1 cellular context compared by ENCODE assay signal in the genomic region with DNA sequence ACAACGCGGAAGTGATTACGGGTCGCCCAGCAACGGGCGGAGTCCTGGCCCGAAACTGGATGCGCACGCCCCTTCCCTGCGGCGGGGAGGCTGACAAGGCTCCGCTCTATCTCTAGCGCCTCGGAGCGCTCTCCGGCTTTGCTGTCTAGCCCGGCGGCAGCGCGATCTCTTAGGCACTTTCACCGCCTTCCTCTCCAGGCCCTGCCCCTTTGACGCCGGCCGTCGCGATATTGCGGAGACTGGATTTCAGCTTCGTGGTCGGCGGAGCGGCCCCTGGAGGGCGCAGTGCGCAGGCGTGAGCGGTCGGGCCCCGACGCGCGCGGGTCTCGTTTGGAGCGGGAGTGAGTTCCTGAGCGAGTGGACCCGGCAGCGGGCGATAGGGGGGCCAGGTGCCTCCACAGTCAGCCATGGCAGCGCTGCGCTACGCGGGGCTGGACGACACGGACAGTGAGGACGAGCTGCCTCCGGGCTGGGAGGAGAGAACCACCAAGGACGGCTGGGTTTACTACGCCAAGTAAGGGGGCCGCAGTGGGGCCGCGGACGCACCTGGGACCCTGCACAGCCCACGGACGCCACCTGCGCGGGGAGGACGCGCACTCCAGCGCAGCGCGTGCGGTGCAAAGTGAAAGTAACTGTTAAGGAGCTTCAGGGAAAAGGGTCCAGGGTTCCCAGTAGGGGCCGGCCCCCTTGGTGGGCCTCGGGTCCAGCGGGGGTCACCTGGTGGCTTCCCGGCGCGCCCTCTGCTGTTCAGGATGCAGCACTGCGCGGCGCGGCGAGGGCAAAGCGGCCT.
A peak's percentile ranks its signal among the peaks of the same experiment; 100 is the strongest.
TF ChIP-seq lines count a peak whose summit lies in the region.

TSS of gene WWOX (plus strand) at position 283 of the 790 bp plus-strand sequence.

TF ChIP-seq in HepG2, 621 proteins besides CTCF, POLR2A, EP300 and RAD21 (continued from another document and continues in another):
- TF ChIP-seq CREB3 (CRISPR knock-in tag; IDR thresholded peaks at IDR 0.05) (peak; percentile 55; the same call in 1 of the 2 replicates), FOXM1 (CRISPR knock-in tag; IDR thresholded peaks at IDR 0.05) (no peak), SOX5 (CRISPR knock-in tag; IDR thresholded peaks at IDR 0.05; ENCODE audit: borderline replicate concordance) (peak; percentile 48; the same call in 1 of the 2 replicates), NFKB2 (CRISPR knock-in tag; IDR thresholded peaks at IDR 0.05; ENCODE audit: borderline replicate concordance) (peak; percentile 86; the same call in 1 of the 2 replicates), ZNF674 (CRISPR knock-in tag; IDR thresholded peaks at IDR 0.05; ENCODE audit: low read depth) (no peak), CCAR2 (optimal IDR thresholded peaks at IDR 0.05; ENCODE audit: low read depth, low read length) (no peak), RFXANK (CRISPR knock-in tag; IDR thresholded peaks at IDR 0.05) (peak; percentile 88; the same call in 1 of the 2 replicates), ZNF75D (CRISPR knock-in tag; IDR thresholded peaks at IDR 0.05; ENCODE audit: borderline replicate concordance) (no peak), ZNF747 (CRISPR knock-in tag; IDR thresholded peaks at IDR 0.05; ENCODE audit: borderline replicate concordance) (peak; percentile 59), CBFB (CRISPR knock-in tag; IDR thresholded peaks at IDR 0.05) (peak; percentile 96), ZBTB25 (CRISPR knock-in tag; IDR thresholded peaks at IDR 0.05) (peak; percentile 90), SRY (CRISPR knock-in tag; IDR thresholded peaks at IDR 0.05) (peak; percentile 85), RELA (CRISPR knock-in tag; IDR thresholded peaks at IDR 0.05) (peak; percentile 80), MTA3 (CRISPR knock-in tag; IDR thresholded peaks at IDR 0.05) (0 out of 2 replicates have a peak, but pooled peaks have one; percentile 74), SMAD3 (CRISPR knock-in tag; IDR thresholded peaks at IDR 0.05) (peak; percentile 44), ZNF143 (CRISPR knock-in tag; IDR thresholded peaks at IDR 0.05) (peak; percentile 94), THAP11 (CRISPR knock-in tag; IDR thresholded peaks at IDR 0.05) (peak; percentile 98), CCDC6 (CRISPR knock-in tag; IDR thresholded peaks at IDR 0.05) (peak; percentile 93), THAP8 (CRISPR knock-in tag; IDR thresholded peaks at IDR 0.05; ENCODE audit: borderline replicate concordance) (peak; percentile 94), TOE1 (CRISPR knock-in tag; IDR thresholded peaks at IDR 0.05) (no peak), TOPORS (CRISPR knock-in tag; IDR thresholded peaks at IDR 0.05) (peak; percentile 75), NR1H2 (CRISPR knock-in tag; IDR thresholded peaks at IDR 0.05; ENCODE audit: borderline replicate concordance, low read depth) (peak; percentile 20; the same call in 1 of the 2 replicates), ZFP91 (CRISPR knock-in tag; IDR thresholded peaks at IDR 0.05; ENCODE audit: borderline replicate concordance) (peak; percentile 97; the same call in 1 of the 2 replicates), ASH2L (IDR thresholded peaks at IDR 0.05; ENCODE audit: insufficient read length, low read depth, low read length) (peak; percentile 94), IKZF1 (IDR thresholded peaks at IDR 0.05) (no peak), ZNF430 (CRISPR knock-in tag; IDR thresholded peaks at IDR 0.05) (no peak; the same call in 1 of the 2 replicates), HDAC6 (IDR thresholded peaks at IDR 0.05; ENCODE audit: low read depth, low read length) (no peak), SRSF1 (optimal IDR thresholded peaks at IDR 0.05; ENCODE audit: low read depth, low read length) (peak; percentile 65), FOXO1 (CRISPR knock-in tag; IDR thresholded peaks at IDR 0.05) (peak; percentile 81), GABPB1 (CRISPR knock-in tag; IDR thresholded peaks at IDR 0.05) (peak; percentile 92), HDAC2 (CRISPR knock-in tag; IDR thresholded peaks at IDR 0.05) (peak; percentile 85), ZNF234 (CRISPR knock-in tag; conservative IDR thresholded peaks at IDR 0.05) (peak; percentile 95), GATAD1 (CRISPR knock-in tag; IDR thresholded peaks at IDR 0.05) (peak; percentile 86), RNF219 (CRISPR knock-in tag; IDR thresholded peaks at IDR 0.05) (no peak), ZNF451 (CRISPR knock-in tag; IDR thresholded peaks at IDR 0.05) (peak; percentile 93; the same call in 1 of the 2 replicates), ZNF773 (CRISPR knock-in tag; IDR thresholded peaks at IDR 0.05; ENCODE audit: borderline replicate concordance) (no peak), ARNTL (CRISPR knock-in tag; IDR thresholded peaks at IDR 0.05) (peak; percentile 70), ZNF138 (CRISPR knock-in tag; IDR thresholded peaks at IDR 0.05; ENCODE audit: low read depth) (peak; percentile 79; the same call in 1 of the 2 replicates)
- TF ChIP-seq, protein P1, sequence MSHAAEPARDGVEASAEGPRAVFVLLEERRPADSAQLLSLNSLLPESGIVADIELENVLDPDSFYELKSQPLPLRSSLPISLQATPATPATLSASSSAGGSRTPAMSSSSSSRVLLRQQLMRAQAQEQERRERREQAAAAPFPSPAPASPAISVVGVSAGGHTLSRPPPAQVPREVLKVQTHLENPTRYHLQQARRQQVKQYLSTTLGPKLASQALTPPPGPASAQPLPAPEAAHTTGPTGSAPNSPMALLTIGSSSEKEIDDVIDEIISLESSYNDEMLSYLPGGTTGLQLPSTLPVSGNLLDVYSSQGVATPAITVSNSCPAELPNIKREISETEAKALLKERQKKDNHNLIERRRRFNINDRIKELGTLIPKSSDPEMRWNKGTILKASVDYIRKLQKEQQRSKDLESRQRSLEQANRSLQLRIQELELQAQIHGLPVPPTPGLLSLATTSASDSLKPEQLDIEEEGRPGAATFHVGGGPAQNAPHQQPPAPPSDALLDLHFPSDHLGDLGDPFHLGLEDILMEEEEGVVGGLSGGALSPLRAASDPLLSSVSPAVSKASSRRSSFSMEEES (CRISPR knock-in tag; IDR thresholded peaks at IDR 0.05) = no peak; the same call in none of the 2 replicates
- TF ChIP-seq, protein P2, sequence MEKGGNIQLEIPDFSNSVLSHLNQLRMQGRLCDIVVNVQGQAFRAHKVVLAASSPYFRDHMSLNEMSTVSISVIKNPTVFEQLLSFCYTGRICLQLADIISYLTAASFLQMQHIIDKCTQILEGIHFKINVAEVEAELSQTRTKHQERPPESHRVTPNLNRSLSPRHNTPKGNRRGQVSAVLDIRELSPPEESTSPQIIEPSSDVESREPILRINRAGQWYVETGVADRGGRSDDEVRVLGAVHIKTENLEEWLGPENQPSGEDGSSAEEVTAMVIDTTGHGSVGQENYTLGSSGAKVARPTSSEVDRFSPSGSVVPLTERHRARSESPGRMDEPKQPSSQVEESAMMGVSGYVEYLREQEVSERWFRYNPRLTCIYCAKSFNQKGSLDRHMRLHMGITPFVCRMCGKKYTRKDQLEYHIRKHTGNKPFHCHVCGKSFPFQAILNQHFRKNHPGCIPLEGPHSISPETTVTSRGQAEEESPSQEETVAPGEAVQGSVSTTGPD (CRISPR knock-in tag; IDR thresholded peaks at IDR 0.05) = no peak; the same call in 1 of the 2 replicates
- TF ChIP-seq, protein P3, sequence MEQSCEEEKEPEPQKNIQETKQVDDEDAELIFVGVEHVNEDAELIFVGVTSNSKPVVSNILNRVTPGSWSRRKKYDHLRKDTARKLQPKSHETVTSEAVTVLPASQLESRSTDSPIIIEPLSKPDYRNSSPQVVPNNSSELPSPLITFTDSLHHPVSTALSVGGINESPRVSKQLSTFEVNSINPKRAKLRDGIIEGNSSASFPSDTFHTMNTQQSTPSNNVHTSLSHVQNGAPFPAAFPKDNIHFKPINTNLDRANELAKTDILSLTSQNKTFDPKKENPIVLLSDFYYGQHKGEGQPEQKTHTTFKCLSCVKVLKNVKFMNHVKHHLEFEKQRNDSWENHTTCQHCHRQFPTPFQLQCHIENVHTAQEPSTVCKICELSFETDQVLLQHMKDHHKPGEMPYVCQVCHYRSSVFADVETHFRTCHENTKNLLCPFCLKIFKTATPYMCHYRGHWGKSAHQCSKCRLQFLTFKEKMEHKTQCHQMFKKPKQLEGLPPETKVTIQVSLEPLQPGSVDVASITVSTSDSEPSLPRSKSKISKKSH (CRISPR knock-in tag; IDR thresholded peaks at IDR 0.05; ENCODE audit: borderline replicate concordance) = peak; percentile 96
- TF ChIP-seq, protein P4, sequence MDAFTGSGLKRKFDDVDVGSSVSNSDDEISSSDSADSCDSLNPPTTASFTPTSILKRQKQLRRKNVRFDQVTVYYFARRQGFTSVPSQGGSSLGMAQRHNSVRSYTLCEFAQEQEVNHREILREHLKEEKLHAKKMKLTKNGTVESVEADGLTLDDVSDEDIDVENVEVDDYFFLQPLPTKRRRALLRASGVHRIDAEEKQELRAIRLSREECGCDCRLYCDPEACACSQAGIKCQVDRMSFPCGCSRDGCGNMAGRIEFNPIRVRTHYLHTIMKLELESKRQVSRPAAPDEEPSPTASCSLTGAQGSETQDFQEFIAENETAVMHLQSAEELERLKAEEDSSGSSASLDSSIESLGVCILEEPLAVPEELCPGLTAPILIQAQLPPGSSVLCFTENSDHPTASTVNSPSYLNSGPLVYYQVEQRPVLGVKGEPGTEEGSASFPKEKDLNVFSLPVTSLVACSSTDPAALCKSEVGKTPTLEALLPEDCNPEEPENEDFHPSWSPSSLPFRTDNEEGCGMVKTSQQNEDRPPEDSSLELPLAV (CRISPR knock-in tag; conservative IDR thresholded peaks at IDR 0.05; ENCODE audit: low read depth) = no peak
- TF ChIP-seq, protein P5, sequence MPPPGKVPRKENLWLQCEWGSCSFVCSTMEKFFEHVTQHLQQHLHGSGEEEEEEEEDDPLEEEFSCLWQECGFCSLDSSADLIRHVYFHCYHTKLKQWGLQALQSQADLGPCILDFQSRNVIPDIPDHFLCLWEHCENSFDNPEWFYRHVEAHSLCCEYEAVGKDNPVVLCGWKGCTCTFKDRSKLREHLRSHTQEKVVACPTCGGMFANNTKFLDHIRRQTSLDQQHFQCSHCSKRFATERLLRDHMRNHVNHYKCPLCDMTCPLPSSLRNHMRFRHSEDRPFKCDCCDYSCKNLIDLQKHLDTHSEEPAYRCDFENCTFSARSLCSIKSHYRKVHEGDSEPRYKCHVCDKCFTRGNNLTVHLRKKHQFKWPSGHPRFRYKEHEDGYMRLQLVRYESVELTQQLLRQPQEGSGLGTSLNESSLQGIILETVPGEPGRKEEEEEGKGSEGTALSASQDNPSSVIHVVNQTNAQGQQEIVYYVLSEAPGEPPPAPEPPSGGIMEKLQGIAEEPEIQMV (CRISPR knock-in tag; IDR thresholded peaks at IDR 0.05; ENCODE audit: low read depth) = peak; percentile 94
- TF ChIP-seq, protein P6, sequence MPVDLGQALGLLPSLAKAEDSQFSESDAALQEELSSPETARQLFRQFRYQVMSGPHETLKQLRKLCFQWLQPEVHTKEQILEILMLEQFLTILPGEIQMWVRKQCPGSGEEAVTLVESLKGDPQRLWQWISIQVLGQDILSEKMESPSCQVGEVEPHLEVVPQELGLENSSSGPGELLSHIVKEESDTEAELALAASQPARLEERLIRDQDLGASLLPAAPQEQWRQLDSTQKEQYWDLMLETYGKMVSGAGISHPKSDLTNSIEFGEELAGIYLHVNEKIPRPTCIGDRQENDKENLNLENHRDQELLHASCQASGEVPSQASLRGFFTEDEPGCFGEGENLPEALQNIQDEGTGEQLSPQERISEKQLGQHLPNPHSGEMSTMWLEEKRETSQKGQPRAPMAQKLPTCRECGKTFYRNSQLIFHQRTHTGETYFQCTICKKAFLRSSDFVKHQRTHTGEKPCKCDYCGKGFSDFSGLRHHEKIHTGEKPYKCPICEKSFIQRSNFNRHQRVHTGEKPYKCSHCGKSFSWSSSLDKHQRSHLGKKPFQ (CRISPR knock-in tag; IDR thresholded peaks at IDR 0.05; ENCODE audit: insufficient replicate concordance) = no peak
